In the genomic region with DNA sequence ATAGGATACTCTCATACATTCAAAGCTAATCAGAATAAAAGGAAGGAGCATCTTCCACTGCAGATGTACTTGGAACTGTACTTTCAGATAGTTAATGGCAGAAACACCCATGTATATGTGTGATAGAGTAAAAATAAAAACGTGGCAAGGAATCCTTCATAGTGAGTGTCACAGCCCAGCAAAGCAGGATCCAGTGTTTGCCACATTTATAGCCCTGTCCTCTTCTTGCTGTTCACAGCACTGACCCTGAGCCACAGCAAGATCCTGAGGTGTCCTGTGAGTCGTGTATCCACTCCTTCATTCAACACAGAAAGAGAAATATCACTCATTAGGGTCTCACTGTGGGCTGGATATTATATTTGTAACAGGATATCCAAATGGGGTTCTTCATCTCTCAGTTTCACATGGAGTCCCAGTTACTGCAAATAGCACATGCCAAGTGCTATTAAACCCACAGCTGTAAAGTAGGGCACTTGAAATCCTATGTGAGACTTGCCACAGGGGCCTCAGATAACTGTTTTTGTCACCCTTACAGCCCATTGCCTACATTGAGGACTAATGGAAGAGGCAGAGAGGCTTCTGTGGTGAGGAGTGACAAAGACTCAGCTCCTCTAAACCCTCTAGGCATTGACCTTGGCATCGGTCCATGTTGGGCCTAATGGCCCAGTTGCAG, we compare ENCODE assay signal across 19 cellular contexts.
"Had no signal": no experiment of that assay in that cellular context is flagged by ENCODE, and none has a peak within 500 bp of the region (broad histone marks: within the 10 kb centered on the region; RNA-seq: fewer than 3 reads in every experiment).

No MANE protein-coding gene starts in this region.

- H3K4me1 ChIP-seq: testis had no signal

- DNase-seq: activated CD4-positive, alpha-beta T cell treated with anti-CD3 and anti-CD28 coated beads, Interleukin-2, amount 50 U/mL, for 1 hour; activated CD8-positive, alpha-beta memory T cell treated with anti-CD3 and anti-CD28 coated beads, Interleukin-2, amount 50 U/mL, for 48 hours; activated effector memory CD4-positive, alpha-beta T cell treated with Interleukin-2 at 50 U/mL for 16 hours; activated naive CD4-positive, alpha-beta T cell treated with anti-CD3 and anti-CD28 coated beads, Interleukin-2, amount 10 ng/mL, durations not matched to agents 7 days and 5 days; activated naive CD8-positive, alpha-beta T cell treated with anti-CD3 and anti-CD28 coated beads, Interleukin-2, amount 50 U/mL, for 24 hours; activated T-cell treated with anti-CD3 and anti-CD28 coated beads, Interleukin-2, amount 50 U/mL, for 48 hours; anterior cingulate cortex; cortex of kidney; erythroblast; foreskin melanocyte; glutamatergic neuron; hippocampal formation; naive thymus-derived CD8-positive, alpha-beta T cell; ovary; stimulated activated CD4-positive, alpha-beta T cell treated with anti-CD3 and anti-CD28 coated beads, Interleukin-4, amount 100 ng/mL, for 24 hours; T1000; testis had no signal

- H3K36me3 ChIP-seq: ovary had no signal

- H3K9me3 ChIP-seq: ovary, testis had no signal

- H3K4me3 ChIP-seq: ovary, testis had no signal

- ATAC-seq: activated naive CD8-positive, alpha-beta T cell treated with anti-CD3 and anti-CD28 coated beads, Interleukin-2, amount 50 U/mL, for 24 hours; naive thymus-derived CD8-positive, alpha-beta T cell; sciatic nerve; stimulated activated effector memory CD8-positive, alpha-beta T cell treated with anti-CD3 and anti-CD28 coated beads, Interleukin-12 subunit alpha, Interleukin-12 subunit beta, amount 100 ng/mL, for 72 hours had no signal

- H3K27me3 ChIP-seq: ovary, testis had no signal

- H3K27ac ChIP-seq: ovary, testis had no signal
